27 cellular contexts compared by ENCODE assay signal in the genomic region with DNA sequence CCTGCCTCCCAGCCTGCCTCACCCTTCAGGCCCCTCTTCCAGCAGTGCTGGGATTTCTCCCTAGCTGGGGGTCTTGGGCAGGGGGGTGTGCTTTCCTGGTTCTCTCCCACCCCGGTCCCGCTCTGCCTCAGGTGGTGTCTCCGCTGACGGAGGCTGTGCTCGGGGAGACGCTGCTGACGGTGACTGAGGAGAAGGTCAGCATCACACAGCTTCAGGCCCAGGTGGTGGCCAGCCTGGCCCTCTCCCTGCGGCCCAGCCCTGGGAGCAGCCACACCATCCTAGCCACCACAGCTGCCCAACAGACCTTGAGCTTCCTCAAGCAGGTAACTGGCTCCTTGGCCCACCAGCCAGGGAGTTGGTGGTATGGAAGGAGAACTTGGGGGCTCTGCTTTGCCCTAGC. TPM values are rescaled to one million over a fixed set of nuclear protein-coding genes. Genes with fewer than 3 reads are reported as not detected.
"Had no signal": no experiment of that assay in that cellular context is flagged by ENCODE, and none has a peak within 500 bp of the region (broad histone marks: within the 10 kb centered on the region; RNA-seq: fewer than 3 reads in every experiment).

No MANE protein-coding gene starts in this region.

- H3K9me3 ChIP-seq: esophagus muscularis mucosa, gastroesophageal sphincter, heart left ventricle, left lung had no signal

- H3K4me2 ChIP-seq: hepatocyte had no signal

- H3K4me1 ChIP-seq: foreskin keratinocyte had no signal

- FAIRE-seq: colon, endothelial cell of umbilical vein, frontal cortex had no signal

- H3K79me2 ChIP-seq: hepatocyte had no signal

- H3K36me3 ChIP-seq: esophagus muscularis mucosa, gastroesophageal sphincter, heart left ventricle, left lung had no signal

- DNase-seq: dermis blood vessel endothelial cell; dorsolateral prefrontal cortex; effector CD4-positive, alpha-beta T cell; effector memory CD4-positive, alpha-beta T cell; foreskin keratinocyte; heart left ventricle; hypothalamus; immature natural killer cell; islet precursor cell; left cardiac atrium; left lung; left ventricle myocardium superior; mammary epithelial cell; mesendoderm; midbrain had no signal

- H3K4me3 ChIP-seq: coronary artery, dorsolateral prefrontal cortex, esophagus muscularis mucosa, gastroesophageal sphincter, heart left ventricle, hepatocyte, left lung, lung had no signal

- H3K27ac ChIP-seq: coronary artery, dorsolateral prefrontal cortex, esophagus muscularis mucosa, foreskin keratinocyte, gastroesophageal sphincter, heart left ventricle, hepatocyte, left lung had no signal

- ATAC-seq: foreskin keratinocyte, gastroesophageal sphincter, heart left ventricle, left cardiac atrium, left lung, left ventricle myocardium superior had no signal

- H2AFZ ChIP-seq: hepatocyte had no signal

- H3K27me3 ChIP-seq: hepatocyte had no signal

RNA-seq across cellular contexts. Expression of a gene that starts 56.5 kb away (rescaled TPM):
- total RNA-seq: dermis blood vessel endothelial cell, endothelial cell of umbilical vein, epithelial cell of proximal tubule, fibroblast of lung, fibroblast of villous mesenchyme, foreskin keratinocyte, left ventricle myocardium superior, mammary epithelial cell, mononuclear cell had no signal
- polyA plus RNA-seq: endothelial cell of umbilical vein, fibroblast of lung, foreskin keratinocyte, mammary epithelial cell had no signal
